In genomic region chr20:53883098-53883762, GRCh38 we compare ENCODE assay signal across 13 cellular contexts.
A peak's percentile ranks its signal among the peaks of the same experiment; 100 is the strongest.
DNase-seq lines count a peak whose midpoint lies in the region; ATAC-seq and TF ChIP-seq lines count a peak whose summit lies in the region.
"Had no signal": no experiment of that assay in that cellular context is flagged by ENCODE, and none has a peak within 500 bp of the region (broad histone marks: within the 10 kb centered on the region; RNA-seq: fewer than 3 reads in every experiment).

No MANE protein-coding gene starts in this region.

- intact Hi-C loops in activated CD4-positive, alpha-beta T cell treated with anti-CD3 and anti-CD28 coated beads, Interleukin-2, amount 10 ng/mL, durations not matched to agents 24 days and 14 days (cut with micrococcal nuclease) = no loop called here
- intact Hi-C loops in heart left ventricle (cut with DNase I) (no loop called here), ascending aorta (cut with DNase I) (no loop called here)

- no peaks in the 10 kb centered on the region for H3K9me3 ChIP-seq in heart left ventricle
- H3K9me3 ChIP-seq in ascending aorta = no peaks in the 10 kb centered on the region

- 92 to 97% (median 94%) methylated on average over 3 of the region's 3 CpGs for WGBS in heart left ventricle, 4 donors

- no peak for DNase-seq in activated CD4-positive, alpha-beta T cell treated with anti-CD3 and anti-CD28 coated beads, Interleukin-2, amount 10 ng/mL, durations not matched to agents 24 days and 14 days
- no peak for DNase-seq in activated CD4-positive, alpha-beta T cell treated with anti-CD3 and anti-CD28 coated beads, Interleukin-2, amount 50 U/mL, for 4 hours
- DNase-seq in HS-5 (ENCODE audit: low read depth) = peak; percentile 96
- DNase-seq in mesothelial cell of epicardium (ENCODE audit: low spot score in 2 of 2, unreplicated experiment in 2 of 2) = no peak
- DNase-seq in NCI-H187 (lab: John Stamatoyannopoulos, UW) = no peak
- DNase-seq in heart left ventricle = no peak
- no peak for DNase-seq in ascending aorta (ENCODE audit: low spot score in 2 of 2)
- DNase-seq: activated CD8-positive, alpha-beta memory T cell treated with anti-CD3 and anti-CD28 coated beads, Interleukin-2, amount 10 ng/mL, durations not matched to agents 7 days and 5 days; NCI-H446 treated with DMSO at 0.1 percent for 48 hours had no signal

- H3K27ac Mint-ChIP-seq in activated CD4-positive, alpha-beta T cell treated with anti-CD3 and anti-CD28 coated beads, Interleukin-2, amount 10 ng/mL, durations not matched to agents 24 days and 14 days = peak overlapping the region; percentile 13
- peak overlapping the region; percentile 19 for H3K27ac Mint-ChIP-seq in mesothelial cell of epicardium

- H3K27me3 ChIP-seq in heart left ventricle (no peaks in the 10 kb centered on the region), ascending aorta (no peaks in the 10 kb centered on the region)
- H3K27me3 ChIP-seq: SJCRH30 had no signal

- no peak for TF ChIP-seq POLR2A in heart left ventricle (IDR thresholded peaks at IDR 0.05)

- no peaks in the 10 kb centered on the region for H3K36me3 Mint-ChIP-seq in activated CD4-positive, alpha-beta T cell treated with anti-CD3 and anti-CD28 coated beads, Interleukin-2, amount 10 ng/mL, durations not matched to agents 24 days and 14 days (ENCODE audit: low read depth)
- H3K36me3 Mint-ChIP-seq in mesothelial cell of epicardium = no peaks in the 10 kb centered on the region

- no peak for ATAC-seq in heart left ventricle
- ATAC-seq: activated CD8-positive, alpha-beta memory T cell treated with anti-CD3 and anti-CD28 coated beads, Interleukin-2, amount 10 ng/mL, durations not matched to agents 7 days and 5 days; left lobe of liver had no signal

- H3K4me3 ChIP-seq in heart left ventricle = no peak overlapping the region
- H3K4me3 ChIP-seq in ascending aorta = no peak overlapping the region
- H3K4me3 ChIP-seq: SJCRH30 had no signal

- H3K36me3 ChIP-seq in heart left ventricle = no peaks in the 10 kb centered on the region
- H3K36me3 ChIP-seq in ascending aorta = no peaks in the 10 kb centered on the region
- H3K36me3 ChIP-seq: SJCRH30 had no signal

- peaks cover 0 to 11% (median 2%) of the 10 kb centered on the region in 12 donors for H3K4me1 ChIP-seq in heart left ventricle
- no peaks in the 10 kb centered on the region for H3K4me1 ChIP-seq in ascending aorta

- no peaks in the 10 kb centered on the region for H3K27me3 Mint-ChIP-seq in activated CD4-positive, alpha-beta T cell treated with anti-CD3 and anti-CD28 coated beads, Interleukin-2, amount 10 ng/mL, durations not matched to agents 24 days and 14 days
- H3K27me3 Mint-ChIP-seq in mesothelial cell of epicardium (ENCODE audit: low read depth) = no peaks in the 10 kb centered on the region
- H3K27me3 Mint-ChIP-seq: activated CD8-positive, alpha-beta memory T cell treated with anti-CD3 and anti-CD28 coated beads, Interleukin-2, amount 10 ng/mL, durations not matched to agents 7 days and 5 days had no signal

- peaks cover 42% of the 10 kb centered on the region for H3K4me1 Mint-ChIP-seq in activated CD4-positive, alpha-beta T cell treated with anti-CD3 and anti-CD28 coated beads, Interleukin-2, amount 10 ng/mL, durations not matched to agents 24 days and 14 days
- peaks cover 4% of the 10 kb centered on the region for H3K4me1 Mint-ChIP-seq in mesothelial cell of epicardium

- H3K27ac ChIP-seq in VCaP (0 out of 2 replicates have a peak overlapping the region, but pooled peaks have one; percentile 5), heart left ventricle (no peak overlapping the region), ascending aorta (no peak overlapping the region)
- H3K27ac ChIP-seq: KMS-11, SJCRH30 had no signal

- no peak overlapping the region for H3K4me3 Mint-ChIP-seq in activated CD4-positive, alpha-beta T cell treated with anti-CD3 and anti-CD28 coated beads, Interleukin-2, amount 10 ng/mL, durations not matched to agents 24 days and 14 days
- H3K4me3 Mint-ChIP-seq in mesothelial cell of epicardium = no peak overlapping the region
- H3K4me3 Mint-ChIP-seq: activated CD8-positive, alpha-beta memory T cell treated with anti-CD3 and anti-CD28 coated beads, Interleukin-2, amount 10 ng/mL, durations not matched to agents 7 days and 5 days had no signal

- peaks cover 9% of the 10 kb centered on the region for H3K9me3 Mint-ChIP-seq in activated CD4-positive, alpha-beta T cell treated with anti-CD3 and anti-CD28 coated beads, Interleukin-2, amount 10 ng/mL, durations not matched to agents 24 days and 14 days
- H3K9me3 Mint-ChIP-seq in mesothelial cell of epicardium = no peaks in the 10 kb centered on the region

- TF ChIP-seq CTCF in VCaP (conservative IDR thresholded peaks at IDR 0.05) (no peak), mesothelial cell of epicardium (IDR thresholded peaks at IDR 0.05; ENCODE audit: unreplicated experiment) (no peak), heart left ventricle (IDR thresholded peaks at IDR 0.05) (no peak), ascending aorta (IDR thresholded peaks at IDR 0.05) (no peak)
